ENCODE assay signal across 16 cellular contexts in the genomic region with DNA sequence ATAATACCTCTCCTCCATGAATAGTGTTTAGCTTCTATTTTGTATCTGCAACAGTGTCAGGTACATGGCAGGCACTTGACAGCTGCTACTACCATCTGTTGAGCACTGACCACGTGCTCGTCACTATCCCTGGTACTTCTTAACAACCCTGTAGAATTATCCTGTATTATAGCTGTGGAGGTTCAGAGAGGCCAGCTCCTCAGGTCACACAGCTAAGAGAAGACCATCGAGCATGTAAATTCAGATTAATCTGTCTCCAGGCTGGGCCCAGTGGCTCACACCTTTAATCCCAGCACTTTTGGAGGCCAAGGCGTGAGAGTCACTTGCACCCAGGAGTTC. TPM values are rescaled to one million over a fixed set of nuclear protein-coding genes. Genes with fewer than 3 reads are reported as not detected.
DNase-seq lines count a peak whose midpoint lies in the region; ATAC-seq lines count a peak whose summit lies in the region.
"Had no signal": no experiment of that assay in that cellular context is flagged by ENCODE, and none has a peak within 500 bp of the region (broad histone marks: within the 10 kb centered on the region; RNA-seq: fewer than 3 reads in every experiment).

No MANE protein-coding gene starts in this region.

- H3K27ac ChIP-seq in temporal lobe (ENCODE audit: low read depth, low read length): peak overlapping the region; percentile 4
- H3K27ac ChIP-seq: KMS-11 had no signal

- no peaks in the 10 kb centered on the region for H3K9me3 Mint-ChIP-seq in activated T-helper 17 cell treated with anti-CD3 and anti-CD28 coated beads, Interleukin-2, amount 50 U/mL, for 72 hours
- H3K9me3 Mint-ChIP-seq in memory B cell: no peaks in the 10 kb centered on the region
- H3K9me3 Mint-ChIP-seq: activated CD4-positive, alpha-beta T cell treated with anti-CD3 and anti-CD28 coated beads, Interleukin-2, amount 10 ng/mL, durations not matched to agents 24 days and 14 days; activated T-helper 1 cell treated with anti-CD3 and anti-CD28 coated beads, Interleukin-12 subunit alpha, Interleukin-12 subunit beta, Interleukin-2, Interleukin-4 antibody, amounts not matched to agents 30 ng/mL and 10 ng/mL and 1 ng/mL, durations not matched to agents 14 hours and 24 hours and 36 hours; CD8-positive, alpha-beta T cell; naive thymus-derived CD8-positive, alpha-beta T cell; stimulated activated naive CD8-positive, alpha-beta T cell treated with anti-CD3 and anti-CD28 coated beads, Interleukin-15, Interleukin-2, amounts not matched to agents 100 ng/mL and 50 ng/mL, for 24 hours had no signal

- peaks cover 5% of the 10 kb centered on the region for H3K4me1 Mint-ChIP-seq in activated T-helper 17 cell treated with anti-CD3 and anti-CD28 coated beads, Interleukin-2, amount 50 U/mL, for 72 hours
- H3K4me1 Mint-ChIP-seq in memory B cell: no peaks in the 10 kb centered on the region
- H3K4me1 Mint-ChIP-seq: naive thymus-derived CD8-positive, alpha-beta T cell had no signal

- DNase-seq in NCI-H524 (lab: John Stamatoyannopoulos, UW) (peak; percentile 98 to 100), NCI-H524 treated with DMSO at 0.1 percent for 48 hours (lab: John Stamatoyannopoulos, UW) (no peak), memory B cell (ENCODE audit: low spot score in 2 of 2) (no peak), medulla oblongata (ENCODE audit: extremely low spot score) (no peak)
- DNase-seq: activated CD4-positive, alpha-beta T cell treated with anti-CD3 and anti-CD28 coated beads, Interleukin-2, amount 10 ng/mL, durations not matched to agents 24 days and 14 days; CD8-positive, alpha-beta T cell; H7; naive thymus-derived CD8-positive, alpha-beta T cell; NCI-H1417 treated with DMSO at 0.1 percent for 48 hours had no signal

- peaks cover 42% of the 10 kb centered on the region for H3K36me3 Mint-ChIP-seq in activated T-helper 17 cell treated with anti-CD3 and anti-CD28 coated beads, Interleukin-2, amount 50 U/mL, for 72 hours (ENCODE audit: low read depth)
- peaks cover 16% of the 10 kb centered on the region for H3K36me3 Mint-ChIP-seq in memory B cell

- no peak overlapping the region for H3K4me3 Mint-ChIP-seq in activated T-helper 17 cell treated with anti-CD3 and anti-CD28 coated beads, Interleukin-2, amount 50 U/mL, for 72 hours
- no peak overlapping the region for H3K4me3 Mint-ChIP-seq in memory B cell
- H3K4me3 Mint-ChIP-seq: activated CD4-positive, alpha-beta T cell treated with anti-CD3 and anti-CD28 coated beads, Interleukin-2, amount 10 ng/mL, durations not matched to agents 24 days and 14 days; activated T-helper 1 cell treated with anti-CD3 and anti-CD28 coated beads, Interleukin-12 subunit alpha, Interleukin-12 subunit beta, Interleukin-2, Interleukin-4 antibody, amounts not matched to agents 30 ng/mL and 10 ng/mL and 1 ng/mL, durations not matched to agents 14 hours and 24 hours and 36 hours; CD8-positive, alpha-beta T cell; naive thymus-derived CD8-positive, alpha-beta T cell; stimulated activated naive CD8-positive, alpha-beta T cell treated with anti-CD3 and anti-CD28 coated beads, Interleukin-15, Interleukin-2, amounts not matched to agents 100 ng/mL and 50 ng/mL, for 24 hours had no signal

- ATAC-seq in activated T-helper 17 cell treated with anti-CD3 and anti-CD28 coated beads, Interleukin-2, amount 50 U/mL, for 72 hours (replicated peaks): no peak
- ATAC-seq in memory B cell (ENCODE audit: low read depth) (no peak), HG03565 (IDR thresholded peaks at IDR 0.05; ENCODE audit: unreplicated experiment) (no peak), HG03354 (IDR thresholded peaks at IDR 0.05; ENCODE audit: poor library complexity, severe bottlenecking, unreplicated experiment) (no peak)
- ATAC-seq: CD8-positive, alpha-beta T cell had no signal

- no peaks in the 10 kb centered on the region for H3K27me3 Mint-ChIP-seq in activated T-helper 17 cell treated with anti-CD3 and anti-CD28 coated beads, Interleukin-2, amount 50 U/mL, for 72 hours
- no peaks in the 10 kb centered on the region for H3K27me3 Mint-ChIP-seq in memory B cell
- H3K27me3 Mint-ChIP-seq: activated CD4-positive, alpha-beta T cell treated with anti-CD3 and anti-CD28 coated beads, Interleukin-2, amount 10 ng/mL, durations not matched to agents 24 days and 14 days; naive thymus-derived CD8-positive, alpha-beta T cell; stimulated activated naive CD8-positive, alpha-beta T cell treated with anti-CD3 and anti-CD28 coated beads, Interleukin-15, Interleukin-2, amounts not matched to agents 100 ng/mL and 50 ng/mL, for 24 hours had no signal

- peak overlapping the region; percentile 59 for H3K27ac Mint-ChIP-seq in activated T-helper 17 cell treated with anti-CD3 and anti-CD28 coated beads, Interleukin-2, amount 50 U/mL, for 72 hours
- H3K27ac Mint-ChIP-seq in memory B cell: peak overlapping the region; percentile 56
- H3K27ac Mint-ChIP-seq: activated CD4-positive, alpha-beta T cell treated with anti-CD3 and anti-CD28 coated beads, Interleukin-2, amount 10 ng/mL, durations not matched to agents 24 days and 14 days; activated T-helper 1 cell treated with anti-CD3 and anti-CD28 coated beads, Interleukin-12 subunit alpha, Interleukin-12 subunit beta, Interleukin-2, Interleukin-4 antibody, amounts not matched to agents 30 ng/mL and 10 ng/mL and 1 ng/mL, durations not matched to agents 14 hours and 24 hours and 36 hours; CD8-positive, alpha-beta T cell had no signal

RNA-seq across cellular contexts. Expression of a gene that starts 26.3 kb away (rescaled TPM):
- total RNA-seq in activated T-helper 17 cell treated with anti-CD3 and anti-CD28 coated beads, Interleukin-2, amount 50 U/mL, for 72 hours: 100 to 1,000 TPM; 118 to 403 TPM
- 224 TPM for total RNA-seq in temporal lobe

Comparison
In these comparisons a context has a peak if more than half of its experiments do, and no peak if none do; other contexts are left out.
1. DNase-seq: peak in NCI-H524 (2 of 2); none in NCI-H524 treated with DMSO at 0.1 percent for 48 hours (single experiment), memory B cell (0 of 2) and medulla oblongata (single experiment).